ENCODE assay signal across 26 cellular contexts in the genomic region with DNA sequence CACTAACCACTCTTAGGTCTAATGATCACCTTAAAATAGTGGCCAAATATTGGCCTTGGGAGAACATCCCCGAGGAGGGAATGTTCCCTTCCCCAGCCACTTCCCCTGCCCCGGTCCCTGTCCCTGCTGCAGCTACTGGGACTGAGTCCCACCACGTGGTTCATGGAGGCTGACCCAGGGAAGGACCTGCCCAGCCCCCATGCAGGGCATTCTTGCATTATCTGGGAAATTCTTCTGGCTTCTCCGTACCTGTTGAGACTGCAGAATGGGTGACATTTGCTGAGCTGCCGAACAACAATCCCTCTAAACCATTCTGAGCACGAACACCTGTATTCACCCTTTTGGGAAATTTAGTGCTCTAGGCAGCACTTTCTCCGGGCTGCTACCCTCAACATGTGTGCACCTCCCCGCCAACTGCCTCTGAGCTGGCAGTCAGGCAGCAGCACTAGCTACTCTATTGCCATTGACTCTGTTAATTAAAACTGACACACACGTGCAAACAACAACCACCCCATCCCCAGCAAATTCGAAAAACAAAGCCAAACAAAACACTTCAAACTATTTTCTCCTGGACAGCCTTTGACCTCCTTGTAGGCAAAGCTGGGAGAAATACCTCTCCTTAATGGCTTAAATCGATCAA.
"Had no signal": no experiment of that assay in that cellular context is flagged by ENCODE, and none has a peak within 500 bp of the region (broad histone marks: within the 10 kb centered on the region; RNA-seq: fewer than 3 reads in every experiment).

No MANE protein-coding gene starts in this region.

- H3K4me3 ChIP-seq: MG63, SK-N-MC had no signal

- H3K27me3 Mint-ChIP-seq: activated CD8-positive, alpha-beta memory T cell treated with anti-CD3 and anti-CD28 coated beads, Interleukin-2, amount 10 ng/mL, durations not matched to agents 7 days and 5 days; activated T-cell treated with anti-CD3 and anti-CD28 coated beads, Interleukin-2, amount 50 U/mL, for 24 hours; T-cell had no signal

- H3K27ac Mint-ChIP-seq: activated CD8-positive, alpha-beta memory T cell treated with anti-CD3 and anti-CD28 coated beads, Interleukin-2, amount 10 ng/mL, durations not matched to agents 7 days and 5 days; activated naive CD8-positive, alpha-beta T cell; activated T-cell treated with anti-CD3 and anti-CD28 coated beads, Interleukin-2, amount 50 U/mL, for 24 hours; T-cell had no signal

- H3K27ac ChIP-seq: SK-N-MC had no signal

- FAIRE-seq: bronchial epithelial cell, TTC549 had no signal

- DNase-seq: activated CD4-positive, alpha-beta T cell treated with anti-CD3 and anti-CD28 coated beads for 4 hours; activated CD4-positive, alpha-beta T cell treated with anti-CD3 and anti-CD28 coated beads, Interleukin-2, amount 50 U/mL, for 48 hours; activated CD8-positive, alpha-beta memory T cell treated with anti-CD3 and anti-CD28 coated beads, Interleukin-2, amount 10 ng/mL, durations not matched to agents 7 days and 5 days; activated effector memory CD4-positive, alpha-beta T cell treated with anti-CD3 and anti-CD28 coated beads, Interleukin-2, amount 50 U/mL, for 16 hours; activated naive CD4-positive, alpha-beta T cell treated with Interleukin-2 at 50 U/mL for 16 hours; activated T-cell treated with anti-CD3 and anti-CD28 coated beads, Interleukin-2, amount 50 U/mL, for 24 hours; aorta; central memory CD4-positive, alpha-beta T cell; MG63; MV-4-11; NCI-H1092 treated with DMSO at 0.1 percent for 48 hours; NCI-H1417 treated with DMSO at 0.1 percent for 48 hours; NCI-H1694; NCI-H2029; NCI-H2107; NCI-H2171 treated with DMSO at 0.1 percent for 48 hours; NCI-H226; NCI-H526; NCI-H82; T-cell; T-helper 2 cell; T1000 had no signal

- H3K36me3 ChIP-seq: MG63 had no signal

- H3K9me3 Mint-ChIP-seq: activated T-cell treated with anti-CD3 and anti-CD28 coated beads, Interleukin-2, amount 50 U/mL, for 24 hours; T-cell had no signal

- H3K4me3 Mint-ChIP-seq: activated CD8-positive, alpha-beta memory T cell treated with anti-CD3 and anti-CD28 coated beads, Interleukin-2, amount 10 ng/mL, durations not matched to agents 7 days and 5 days; activated naive CD8-positive, alpha-beta T cell; activated T-cell treated with anti-CD3 and anti-CD28 coated beads, Interleukin-2, amount 50 U/mL, for 24 hours; T-cell had no signal

- H3K4me1 Mint-ChIP-seq: activated CD8-positive, alpha-beta memory T cell treated with anti-CD3 and anti-CD28 coated beads, Interleukin-2, amount 10 ng/mL, durations not matched to agents 7 days and 5 days; T-cell had no signal

- H3K36me3 Mint-ChIP-seq: activated CD8-positive, alpha-beta memory T cell treated with anti-CD3 and anti-CD28 coated beads, Interleukin-2, amount 10 ng/mL, durations not matched to agents 7 days and 5 days; activated naive CD8-positive, alpha-beta T cell; T-cell had no signal

- H3K27me3 ChIP-seq: MG63 had no signal

- H3K9me3 ChIP-seq: MG63 had no signal

- ATAC-seq: activated CD8-positive, alpha-beta memory T cell treated with anti-CD3 and anti-CD28 coated beads, Interleukin-2, amount 10 ng/mL, durations not matched to agents 7 days and 5 days; T-cell had no signal
